In the genomic region with DNA sequence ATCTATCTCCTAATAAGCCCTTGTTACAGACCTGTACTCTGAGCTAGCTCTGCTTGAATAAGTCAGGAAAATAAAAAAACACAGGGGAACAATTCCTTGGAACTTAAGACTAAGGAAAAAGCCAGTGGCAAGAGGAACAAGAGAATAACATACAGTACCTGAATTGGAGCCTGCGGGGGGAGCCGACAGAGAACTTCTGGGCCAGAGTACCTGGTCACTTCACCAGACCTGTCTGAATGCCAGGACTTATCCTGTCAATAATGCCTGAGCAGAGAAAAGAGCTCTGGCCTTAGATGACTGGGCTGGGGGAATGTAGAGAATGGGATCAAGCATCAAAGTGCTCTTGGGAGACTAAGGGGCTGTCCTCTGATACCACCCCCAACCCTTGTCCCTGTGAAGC, we compare ENCODE assay signal across 24 cellular contexts. TPM values are rescaled to one million over a fixed set of nuclear protein-coding genes. Genes with fewer than 3 reads are reported as not detected.
DNase-seq lines count a peak whose midpoint lies in the region; ATAC-seq, FAIRE-seq and TF ChIP-seq lines count a peak whose summit lies in the region.
"Had no signal": no experiment of that assay in that cellular context is flagged by ENCODE, and none has a peak within 500 bp of the region (broad histone marks: within the 10 kb centered on the region; RNA-seq: fewer than 3 reads in every experiment).

No MANE protein-coding gene starts in this region.

- TF ChIP-seq CTCF in cardiac muscle cell (IDR thresholded peaks at IDR 0.05; ENCODE audit: low read depth, low read length) = no peak
- TF ChIP-seq CTCF in astrocyte (IDR thresholded peaks at IDR 0.05; ENCODE audit: insufficient read depth, low read depth, low read length) = no peak
- no peak for TF ChIP-seq CTCF in nephron (IDR thresholded peaks at IDR 0.05; ENCODE audit: unreplicated experiment in 3 of 3)
- no peak for TF ChIP-seq CTCF in thyroid gland (IDR thresholded peaks at IDR 0.05)
- TF ChIP-seq CTCF in body of pancreas (IDR thresholded peaks at IDR 0.05) = no peak
- no peak for TF ChIP-seq CTCF in Peyer's patch (IDR thresholded peaks at IDR 0.05)

- intact Hi-C loops in right cardiac atrium (cut with DNase I) = no loop called here
- intact Hi-C loops in thyroid gland (cut with DNase I) = no loop called here
- intact Hi-C loops in body of pancreas (cut with DNase I) = no loop called here

- H4K20me1 ChIP-seq in astrocyte (ENCODE audit: insufficient read depth, low read length) = peaks cover 60% of the 10 kb centered on the region

- no peak overlapping the region for H2AFZ ChIP-seq in astrocyte (ENCODE audit: low read depth, low read length)
- H2AFZ ChIP-seq: parathyroid adenoma had no signal

- H3K27me3 Mint-ChIP-seq in astrocyte (ENCODE audit: low read depth, unreplicated experiment) (no peaks in the 10 kb centered on the region), nephron (ENCODE audit: low read depth) (no peaks in the 10 kb centered on the region)
- H3K27me3 Mint-ChIP-seq: activated naive CD4-positive, alpha-beta T cell treated with anti-CD3 and anti-CD28 coated beads, Interleukin-2, amount 50 U/mL, for 24 hours; naive thymus-derived CD8-positive, alpha-beta T cell had no signal

- H3K27ac ChIP-seq in cardiac muscle cell (peak overlapping the region; percentile 75), right cardiac atrium (ENCODE audit: low read length) (no peak overlapping the region), astrocyte (ENCODE audit: low read depth, low read length) (no peak overlapping the region), thyroid gland (peak overlapping the region; percentile 69 to 84 (median 79)), body of pancreas (no peak overlapping the region), Peyer's patch (no peak overlapping the region)
- H3K27ac ChIP-seq: BLaER1, parathyroid adenoma, RWPE1 had no signal

- H3K36me3 Mint-ChIP-seq in astrocyte (ENCODE audit: low read depth, unreplicated experiment) (peaks cover 9% of the 10 kb centered on the region), nephron (ENCODE audit: low read depth) (peaks cover 87% of the 10 kb centered on the region)

- no peaks in the 10 kb centered on the region for H3K79me2 ChIP-seq in astrocyte (ENCODE audit: insufficient read depth, low read length)
- H3K79me2 ChIP-seq: parathyroid adenoma had no signal

- H3K4me1 ChIP-seq in cardiac muscle cell (ENCODE audit: low read depth) = peaks cover 28% of the 10 kb centered on the region
- peaks cover 8% of the 10 kb centered on the region for H3K4me1 ChIP-seq in right cardiac atrium (ENCODE audit: control insufficient read depth, insufficient read depth, low read length)
- H3K4me1 ChIP-seq in astrocyte (ENCODE audit: insufficient read depth, low read length) = peaks cover 14% of the 10 kb centered on the region
- H3K4me1 ChIP-seq in thyroid gland = peaks cover 42 to 43% of the 10 kb centered on the region in 2 donors
- H3K4me1 ChIP-seq in body of pancreas = peaks cover 10% of the 10 kb centered on the region
- H3K4me1 ChIP-seq in Peyer's patch = peaks cover 0 to 28% (median 0%) of the 10 kb centered on the region in 4 donors
- H3K4me1 ChIP-seq: BLaER1 had no signal

- TF ChIP-seq POLR2A in thyroid gland (IDR thresholded peaks at IDR 0.05) (no peak), body of pancreas (IDR thresholded peaks at IDR 0.05) (no peak), Peyer's patch (IDR thresholded peaks at IDR 0.05) (no peak)

- ATAC-seq in right cardiac atrium = no peak
- no peak for ATAC-seq in body of pancreas
- no peak for ATAC-seq in HG02678 (IDR thresholded peaks at IDR 0.05; ENCODE audit: unreplicated experiment)
- ATAC-seq: activated CD4-positive, CD25-positive, alpha-beta regulatory T cell treated with anti-CD3 and anti-CD28 coated beads, Interleukin-2, amount 50 U/mL, for 24 hours; activated CD8-positive, alpha-beta T cell treated with anti-CD3 and anti-CD28 coated beads, Interleukin-2, amount 10 ng/mL, durations not matched to agents 7 days and 5 days; naive thymus-derived CD8-positive, alpha-beta T cell had no signal

- H3K36me3 ChIP-seq in cardiac muscle cell = peaks cover 64% of the 10 kb centered on the region
- H3K36me3 ChIP-seq in astrocyte (ENCODE audit: insufficient read depth, low read length) = peaks cover 76% of the 10 kb centered on the region
- peaks cover 43 to 61% of the 10 kb centered on the region in 2 donors for H3K36me3 ChIP-seq in thyroid gland
- peaks cover 3 to 60% of the 10 kb centered on the region in 2 donors for H3K36me3 ChIP-seq in body of pancreas (replicated peaks in 1 of 2; ENCODE audit: insufficient read depth in 1 of 2, low read depth in 2 of 2)
- H3K36me3 ChIP-seq in Peyer's patch = peaks cover 0 to 99% (median 3%) of the 10 kb centered on the region in 3 donors

- H3K9me3 ChIP-seq in cardiac muscle cell (ENCODE audit: low read depth) (no peaks in the 10 kb centered on the region), right cardiac atrium (ENCODE audit: control insufficient read depth, low read length) (no peaks in the 10 kb centered on the region), astrocyte (ENCODE audit: insufficient read depth, low read depth, low read length) (no peaks in the 10 kb centered on the region), thyroid gland (no peaks in the 10 kb centered on the region), body of pancreas (no peaks in the 10 kb centered on the region), Peyer's patch (no peaks in the 10 kb centered on the region)
- H3K9me3 ChIP-seq: BLaER1, MG63, stomach had no signal

- H3K27ac Mint-ChIP-seq in astrocyte (ENCODE audit: unreplicated experiment) (peak overlapping the region; percentile 20), nephron (peak overlapping the region; percentile 18 to 81 (median 67))
- H3K27ac Mint-ChIP-seq: activated CD8-positive, alpha-beta T cell treated with anti-CD3 and anti-CD28 coated beads, Interleukin-2, amount 10 ng/mL, durations not matched to agents 7 days and 5 days had no signal

- H3K4me1 Mint-ChIP-seq in astrocyte (ENCODE audit: low read depth, unreplicated experiment) (peaks cover 32% of the 10 kb centered on the region), nephron (peaks cover 44% of the 10 kb centered on the region)
- H3K4me1 Mint-ChIP-seq: activated naive CD4-positive, alpha-beta T cell treated with anti-CD3 and anti-CD28 coated beads, Interleukin-2, amount 50 U/mL, for 24 hours had no signal

- no peak overlapping the region for H3K4me3 Mint-ChIP-seq in astrocyte (ENCODE audit: unreplicated experiment)
- H3K4me3 Mint-ChIP-seq in nephron = no peak overlapping the region
- H3K4me3 Mint-ChIP-seq: activated CD8-positive, alpha-beta T cell treated with anti-CD3 and anti-CD28 coated beads, Interleukin-2, amount 10 ng/mL, durations not matched to agents 7 days and 5 days; activated naive CD4-positive, alpha-beta T cell treated with anti-CD3 and anti-CD28 coated beads, Interleukin-2, amount 50 U/mL, for 24 hours; naive thymus-derived CD8-positive, alpha-beta T cell had no signal

- 87% methylated on average over 2 of the region's 2 CpGs for WGBS in right cardiac atrium
- 21 to 36% methylated on average over 2 of the region's 2 CpGs for WGBS in thyroid gland, 2 donors
- WGBS in body of pancreas, 2 donors = 78 to 87% methylated on average over 2 of the region's 2 CpGs

- H3K4me2 ChIP-seq in astrocyte (ENCODE audit: low read length) = no peak overlapping the region
- H3K4me2 ChIP-seq: BLaER1 had no signal

- H3K9ac ChIP-seq in astrocyte (ENCODE audit: low read length) = no peak overlapping the region
- H3K9ac ChIP-seq: BLaER1, parathyroid adenoma had no signal

- no peak overlapping the region for H3K4me3 ChIP-seq in cardiac muscle cell
- H3K4me3 ChIP-seq in right cardiac atrium (ENCODE audit: low read length) = no peak overlapping the region
- no peak overlapping the region for H3K4me3 ChIP-seq in astrocyte (ENCODE audit: insufficient read depth, low read depth, low read length)
- H3K4me3 ChIP-seq in thyroid gland (replicated peaks in 1 of 3) = no peak overlapping the region
- no peak overlapping the region for H3K4me3 ChIP-seq in body of pancreas
- no peak overlapping the region for H3K4me3 ChIP-seq in Peyer's patch
- H3K4me3 ChIP-seq: BLaER1, coronary artery, MG63, stomach had no signal

- H3K27me3 ChIP-seq in cardiac muscle cell = no peaks in the 10 kb centered on the region
- no peaks in the 10 kb centered on the region for H3K27me3 ChIP-seq in right cardiac atrium (ENCODE audit: control insufficient read depth, insufficient read depth)
- H3K27me3 ChIP-seq in astrocyte (ENCODE audit: insufficient read depth, low read length) = no peaks in the 10 kb centered on the region
- H3K27me3 ChIP-seq in thyroid gland = no peaks in the 10 kb centered on the region
- H3K27me3 ChIP-seq in body of pancreas = no peaks in the 10 kb centered on the region
- no peaks in the 10 kb centered on the region for H3K27me3 ChIP-seq in Peyer's patch
- H3K27me3 ChIP-seq: BLaER1, MG63, stomach had no signal

- H3K9me3 Mint-ChIP-seq in astrocyte (ENCODE audit: unreplicated experiment) = no peaks in the 10 kb centered on the region
- no peaks in the 10 kb centered on the region for H3K9me3 Mint-ChIP-seq in nephron
- H3K9me3 Mint-ChIP-seq: activated naive CD4-positive, alpha-beta T cell treated with anti-CD3 and anti-CD28 coated beads, Interleukin-2, amount 50 U/mL, for 24 hours; naive thymus-derived CD8-positive, alpha-beta T cell had no signal

- DNase-seq in cardiac muscle cell (ENCODE audit: low read depth in 1 of 2, low spot score in 1 of 2) = no peak
- no peak for DNase-seq in right cardiac atrium
- DNase-seq in astrocyte (ENCODE audit: low read depth) = no peak
- peak; percentile 90 to 91 for DNase-seq in thyroid gland
- no peak for DNase-seq in body of pancreas
- no peak for DNase-seq in Peyer's patch
- DNase-seq: activated CD8-positive, alpha-beta T cell treated with anti-CD3 and anti-CD28 coated beads, Interleukin-2, amount 10 ng/mL, durations not matched to agents 7 days and 5 days; activated T-cell treated with anti-CD3 and anti-CD28 coated beads, Interleukin-2, amount 50 U/mL, for 1 hour; naive thymus-derived CD8-positive, alpha-beta T cell; NCI-H1436 treated with DMSO at 0.1 percent for 48 hours; NCI-H524 treated with DMSO at 0.1 percent for 48 hours; stimulated activated CD4-positive, alpha-beta T cell treated with anti-CD3 and anti-CD28 coated beads, Interleukin-2, amount 100 ng/mL, for 24 hours had no signal

- FAIRE-seq in astrocyte (lab: Jason Lieb, UNC) = no peak

RNA-seq across cellular contexts. Expression of gene PEA15, which starts 15.1 kb away (rescaled TPM):
- 112 and 194 TPM in 2 replicates for total RNA-seq in cardiac muscle cell
- 64.5 and 93.2 TPM in 2 replicates for polyA plus RNA-seq in cardiac muscle cell
- total RNA-seq in right cardiac atrium = 100 to 1,000 TPM; 169 to 223 (median 197) TPM
- 219 TPM for polyA plus RNA-seq in right cardiac atrium
- total RNA-seq in astrocyte = 374 and 470 TPM in 2 replicates
- 10 to 100 TPM; 47.9 to 68.5 (median 50.2) TPM for total RNA-seq in thyroid gland
- total RNA-seq in body of pancreas = 10 to 100 TPM; 21.4 to 23.9 TPM
- total RNA-seq in Peyer's patch = 10 to 100 TPM; 10.2 to 34.7 (median 17.3) TPM

RNA-seq across cellular contexts. Expression of gene CASQ1, which starts 29.9 kb away (rescaled TPM):
- total RNA-seq in cardiac muscle cell (21.4 and 28.3 TPM in 2 replicates), right cardiac atrium (10 to 100 TPM in 3 of 4 donors, 1 to 10 TPM in 1; 9.5 to 24.7 (median 15.3) TPM), astrocyte (1.7 and 2.1 TPM in 2 replicates), thyroid gland (not detected), body of pancreas (not detected), Peyer's patch (1 to 10 TPM in 1 of 4 donors, not detected in 3; 2.6 TPM)
- polyA plus RNA-seq in cardiac muscle cell (22.5 and 23.6 TPM in 2 replicates), right cardiac atrium (33.3 TPM)
- total RNA-seq: A673; activated CD8-positive, alpha-beta T cell treated with anti-CD3 and anti-CD28 coated beads, Interleukin-2, amount 10 ng/mL, durations not matched to agents 7 days and 5 days; naive thymus-derived CD8-positive, alpha-beta T cell had no signal
- polyA plus RNA-seq: keratinocyte; naive thymus-derived CD8-positive, alpha-beta T cell had no signal

RNA-seq across cellular contexts. Expression of gene DCAF8, which starts 42.0 kb away (rescaled TPM):
- total RNA-seq in cardiac muscle cell (122 and 210 TPM in 2 replicates), right cardiac atrium (100 to 1,000 TPM; 113 to 152 (median 122) TPM), astrocyte (107 and 127 TPM in 2 replicates), thyroid gland (100 to 1,000 TPM; 221 to 239 (median 228) TPM), body of pancreas (100 to 1,000 TPM; 123 to 190 TPM), Peyer's patch (100 to 1,000 TPM; 121 to 359 (median 202) TPM)
- polyA plus RNA-seq in cardiac muscle cell (151 and 176 TPM in 2 replicates), right cardiac atrium (97.8 TPM)

Comparison
In these comparisons a context has a peak if more than half of its experiments do, and no peak if none do; other contexts are left out.
1. H3K27ac ChIP-seq: peak in cardiac muscle cell (single experiment) and thyroid gland (3 of 3); none in right cardiac atrium (single experiment), astrocyte (single experiment), body of pancreas (0 of 4) and Peyer's patch (0 of 4).
2. DNase-seq: peak in thyroid gland (2 of 2); none in cardiac muscle cell (0 of 2), right cardiac atrium (0 of 3), astrocyte (single experiment), body of pancreas (0 of 4) and Peyer's patch (0 of 3).